In the genomic region with DNA sequence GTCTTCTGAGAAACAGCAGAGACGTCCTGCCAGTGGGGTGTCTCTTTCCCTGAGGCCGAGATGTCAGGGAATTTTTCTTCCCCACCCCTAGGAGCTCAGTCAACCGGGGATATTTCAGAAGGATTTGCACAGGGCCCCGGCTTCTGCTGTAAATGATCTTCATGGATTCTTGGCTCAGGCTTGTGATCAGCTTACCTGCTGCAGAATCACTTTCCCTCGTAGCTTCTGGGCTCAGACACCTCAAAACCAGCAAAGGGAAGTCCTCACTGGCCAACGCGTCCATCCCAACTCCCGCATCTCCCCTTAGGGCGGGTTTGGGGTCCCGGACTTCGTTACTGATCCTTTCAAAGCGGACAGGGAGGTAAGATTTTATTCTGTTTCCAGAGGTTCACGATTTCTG, we compare ENCODE assay signal across 30 cellular contexts.
"Had no signal": no experiment of that assay in that cellular context is flagged by ENCODE, and none has a peak within 500 bp of the region (broad histone marks: within the 10 kb centered on the region; RNA-seq: fewer than 3 reads in every experiment).

No MANE protein-coding gene starts in this region.

- ATAC-seq: activated naive CD8-positive, alpha-beta T cell treated with anti-CD3 and anti-CD28 coated beads, Interleukin-2, amount 50 U/mL, for 24 hours had no signal

- H3K9me3 ChIP-seq: MG63 had no signal

- H3K27me3 Mint-ChIP-seq: activated CD4-positive, alpha-beta memory T cell treated with anti-CD3 and anti-CD28 coated beads for 36 hours; activated CD4-positive, alpha-beta T cell treated with anti-CD3 and anti-CD28 coated beads, Interleukin-2, amount 10 ng/mL, durations not matched to agents 7 days and 5 days; activated naive CD4-positive, alpha-beta T cell treated with anti-CD3 and anti-CD28 coated beads, Interleukin-2, amount 10 ng/mL, durations not matched to agents 7 days and 5 days; activated naive CD8-positive, alpha-beta T cell; activated naive CD8-positive, alpha-beta T cell treated with anti-CD3 and anti-CD28 coated beads, Interleukin-2, amount 50 U/mL, for 24 hours had no signal

- H3K27ac Mint-ChIP-seq: activated CD4-positive, alpha-beta memory T cell treated with anti-CD3 and anti-CD28 coated beads for 36 hours; activated CD4-positive, alpha-beta T cell treated with anti-CD3 and anti-CD28 coated beads, Interleukin-2, amount 10 ng/mL, durations not matched to agents 7 days and 5 days; activated naive CD4-positive, alpha-beta T cell treated with anti-CD3 and anti-CD28 coated beads, Interleukin-2, amount 10 ng/mL, durations not matched to agents 7 days and 5 days; activated naive CD8-positive, alpha-beta T cell; activated naive CD8-positive, alpha-beta T cell treated with anti-CD3 and anti-CD28 coated beads, Interleukin-2, amount 50 U/mL, for 24 hours; brain had no signal

- H3K4me3 Mint-ChIP-seq: activated CD4-positive, alpha-beta memory T cell treated with anti-CD3 and anti-CD28 coated beads for 36 hours; activated CD4-positive, alpha-beta T cell treated with anti-CD3 and anti-CD28 coated beads, Interleukin-2, amount 10 ng/mL, durations not matched to agents 7 days and 5 days; activated naive CD4-positive, alpha-beta T cell treated with anti-CD3 and anti-CD28 coated beads, Interleukin-2, amount 10 ng/mL, durations not matched to agents 7 days and 5 days; activated naive CD8-positive, alpha-beta T cell; activated naive CD8-positive, alpha-beta T cell treated with anti-CD3 and anti-CD28 coated beads, Interleukin-2, amount 50 U/mL, for 24 hours; brain had no signal

- H3K36me3 Mint-ChIP-seq: activated CD4-positive, alpha-beta memory T cell treated with anti-CD3 and anti-CD28 coated beads for 36 hours; activated naive CD4-positive, alpha-beta T cell treated with anti-CD3 and anti-CD28 coated beads, Interleukin-2, amount 10 ng/mL, durations not matched to agents 7 days and 5 days; activated naive CD8-positive, alpha-beta T cell; brain had no signal

- H3K27me3 ChIP-seq: MG63 had no signal

- H3K36me3 ChIP-seq: MG63, WERI-Rb-1 had no signal

- H3K27ac ChIP-seq: PC-9, SK-N-MC, WERI-Rb-1 had no signal

- DNase-seq: activated CD4-positive, alpha-beta memory T cell treated with anti-CD3 and anti-CD28 coated beads for 36 hours; activated CD4-positive, alpha-beta T cell treated with anti-CD3 and anti-CD28 coated beads, Interleukin-2, amount 10 ng/mL, durations not matched to agents 7 days and 5 days; activated CD8-positive, alpha-beta memory T cell treated with anti-CD3 and anti-CD28 coated beads, Interleukin-2, amount 50 U/mL, for 4 hours; activated effector memory CD4-positive, alpha-beta T cell treated with Interleukin-2 at 50 U/mL for 16 hours; activated naive CD4-positive, alpha-beta T cell treated with anti-CD3 and anti-CD28 coated beads, Interleukin-2, amount 10 ng/mL, durations not matched to agents 7 days and 5 days; activated naive CD8-positive, alpha-beta T cell treated with anti-CD3 and anti-CD28 coated beads, Interleukin-2, amount 50 U/mL, for 24 hours; activated T-cell treated with anti-CD3 and anti-CD28 coated beads for 4 hours; activated T-cell treated with anti-CD3 and anti-CD28 coated beads, Interleukin-2, amount 50 U/mL, for 48 hours; anterior cingulate cortex; caudate nucleus; cerebellar nuclear complex; Kasumi-1; KG1; MG63; NCI-H1048; NCI-H1436 treated with DMSO at 0.1 percent for 48 hours; NCI-H1694 treated with DMSO at 0.1 percent for 48 hours; NCI-H2029 treated with DMSO at 0.1 percent for 48 hours; NCI-H2107; NCI-H226; NCI-H446 treated with DMSO at 0.1 percent for 48 hours; NCI-H524; NCI-H69; PC-9; Right ventricle myocardium superior; T1000; WERI-Rb-1 had no signal

- H2AFZ ChIP-seq: PC-9 had no signal

- H3K9me3 Mint-ChIP-seq: activated CD4-positive, alpha-beta memory T cell treated with anti-CD3 and anti-CD28 coated beads for 36 hours; activated CD4-positive, alpha-beta T cell treated with anti-CD3 and anti-CD28 coated beads, Interleukin-2, amount 10 ng/mL, durations not matched to agents 7 days and 5 days; activated naive CD4-positive, alpha-beta T cell treated with anti-CD3 and anti-CD28 coated beads, Interleukin-2, amount 10 ng/mL, durations not matched to agents 7 days and 5 days; activated naive CD8-positive, alpha-beta T cell treated with anti-CD3 and anti-CD28 coated beads, Interleukin-2, amount 50 U/mL, for 24 hours had no signal

- H3K4me3 ChIP-seq: MG63, PC-9, SK-N-MC had no signal

- H3K4me1 Mint-ChIP-seq: activated CD4-positive, alpha-beta T cell treated with anti-CD3 and anti-CD28 coated beads, Interleukin-2, amount 10 ng/mL, durations not matched to agents 7 days and 5 days; activated naive CD4-positive, alpha-beta T cell treated with anti-CD3 and anti-CD28 coated beads, Interleukin-2, amount 10 ng/mL, durations not matched to agents 7 days and 5 days; activated naive CD8-positive, alpha-beta T cell treated with anti-CD3 and anti-CD28 coated beads, Interleukin-2, amount 50 U/mL, for 24 hours; brain had no signal

- H3K4me2 ChIP-seq: PC-9 had no signal
